Comparison of ENCODE assay signal across 13 cellular contexts in the genomic region with DNA sequence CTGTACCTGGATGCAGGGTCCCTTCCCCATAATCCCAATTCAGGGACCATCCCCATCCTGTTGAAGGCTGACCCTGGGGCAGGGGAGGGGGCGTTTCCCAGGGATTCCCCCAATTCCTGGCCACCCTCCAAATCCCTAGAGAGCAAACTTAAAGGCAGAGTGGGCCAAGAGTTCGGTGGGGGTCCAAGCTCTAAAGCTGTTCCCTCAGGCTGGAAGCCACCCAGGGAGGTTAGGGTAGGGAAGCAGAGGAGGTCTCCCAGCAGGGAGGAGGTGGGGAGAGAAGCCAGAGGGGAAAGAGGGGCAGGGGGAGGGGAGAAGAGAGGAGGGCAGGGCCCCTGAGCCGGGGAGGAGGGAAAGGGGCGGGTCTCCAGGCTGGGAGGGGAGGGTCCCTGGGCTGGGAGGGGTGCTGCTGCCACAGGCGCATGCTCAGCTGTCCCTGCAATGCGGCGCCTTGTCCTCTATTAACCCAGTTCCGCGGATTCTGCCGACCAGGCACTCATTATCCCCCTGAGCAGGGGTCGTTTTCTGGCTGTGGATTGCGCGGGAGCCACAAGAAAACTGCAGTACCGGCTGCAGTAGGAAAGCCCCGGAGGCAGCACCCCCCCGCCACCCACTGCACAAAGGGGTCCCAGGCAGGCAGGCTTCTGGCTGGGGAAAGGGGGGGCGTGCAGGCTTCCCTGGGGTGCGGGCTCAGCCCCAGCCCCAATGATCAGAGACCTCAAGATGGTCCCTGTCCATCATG. TPM values are rescaled to one million over a fixed set of nuclear protein-coding genes. Genes with fewer than 3 reads are reported as not detected.
A peak's percentile ranks its signal among the peaks of the same experiment; 100 is the strongest.
DNase-seq lines count a peak whose midpoint lies in the region; ATAC-seq and TF ChIP-seq lines count a peak whose summit lies in the region.
"Had no signal": no experiment of that assay in that cellular context is flagged by ENCODE, and none has a peak within 500 bp of the region (broad histone marks: within the 10 kb centered on the region; RNA-seq: fewer than 3 reads in every experiment).

No MANE protein-coding gene starts in this region.

- H3K4me1 Mint-ChIP-seq in CD14-positive monocyte (no peaks in the 10 kb centered on the region), nephron (no peaks in the 10 kb centered on the region)

- DNase-seq in CD14-positive monocyte (ENCODE audit: low spot score) (peak; percentile 22), NCI-H2227 treated with DMSO at 0.1 percent for 48 hours (lab: John Stamatoyannopoulos, UW) (peak; percentile 38), Right ventricle myocardium inferior (ENCODE audit: missing footprints) (peak; percentile 51), DMS153 (lab: John Stamatoyannopoulos, UW) (no peak), NCI-H2029 treated with DMSO at 0.1 percent for 48 hours (lab: John Stamatoyannopoulos, UW) (no peak)
- DNase-seq in activated CD4-positive, alpha-beta T cell treated with anti-CD3 and anti-CD28 coated beads for 48 hours, result no peak
- DNase-seq: cerebellar nuclear complex, midbrain, NCI-H1092 had no signal

- TF ChIP-seq CTCF in CD14-positive monocyte (IDR thresholded peaks at IDR 0.05), result no peak
- no peak for TF ChIP-seq CTCF in nephron (IDR thresholded peaks at IDR 0.05; ENCODE audit: unreplicated experiment in 3 of 3)

- H3K27me3 Mint-ChIP-seq in CD14-positive monocyte (ENCODE audit: low read depth in 3 of 3) (peaks cover 0 to 5% (median 4%) of the 10 kb centered on the region in 3 donors), nephron (ENCODE audit: low read depth) (peaks cover 11% of the 10 kb centered on the region)

- H3K36me3 Mint-ChIP-seq in CD14-positive monocyte, result no peaks in the 10 kb centered on the region
- H3K36me3 Mint-ChIP-seq in nephron (ENCODE audit: low read depth), result no peaks in the 10 kb centered on the region

- H3K4me3 Mint-ChIP-seq in CD14-positive monocyte (no peak overlapping the region), nephron (peak overlapping the region; percentile 40 to 56 (median 47))

- H3K27ac Mint-ChIP-seq in CD14-positive monocyte (no peak overlapping the region), nephron (peak overlapping the region; percentile 38 to 85 (median 76))
- H3K27ac Mint-ChIP-seq: activated T-helper 2 cell treated with anti-CD3 and anti-CD28 coated beads, Interferon-gamma antibody, Interleukin-2, Interleukin-4, amounts not matched to agents 10 μg/mL and 5 μg/mL and 100 μg/mL, durations not matched to agents 14 hours and 24 hours and 36 hours had no signal

- ATAC-seq in Right ventricle myocardium inferior (no peak), HG03108 (IDR thresholded peaks at IDR 0.05; ENCODE audit: unreplicated experiment) (no peak)

- intact Hi-C loops in CD14-positive monocyte (cut with micrococcal nuclease), result no loop called here
- intact Hi-C loops in Right ventricle myocardium inferior (cut with DNase I), result no loop called here

- H3K9me3 Mint-ChIP-seq in CD14-positive monocyte (no peaks in the 10 kb centered on the region), nephron (no peaks in the 10 kb centered on the region)
- H3K9me3 Mint-ChIP-seq: activated T-helper 2 cell treated with anti-CD3 and anti-CD28 coated beads, Interferon-gamma antibody, Interleukin-2, Interleukin-4, amounts not matched to agents 10 μg/mL and 5 μg/mL and 100 μg/mL, durations not matched to agents 14 hours and 24 hours and 36 hours had no signal

RNA-seq across cellular contexts. Expression of a gene that starts 49.4 kb away (rescaled TPM):
- not detected for polyA plus RNA-seq in CD14-positive monocyte
- 95.4 TPM for total RNA-seq in Right ventricle myocardium inferior
- total RNA-seq: fibroblast of villous mesenchyme had no signal

Comparison
In these comparisons a context has a peak if more than half of its experiments do, and no peak if none do; other contexts are left out.
1. DNase-seq: peak in CD14-positive monocyte (single experiment), NCI-H2227 treated with DMSO at 0.1 percent for 48 hours (single experiment) and Right ventricle myocardium inferior (single experiment); none in DMS153 (single experiment), activated CD4-positive, alpha-beta T cell treated with anti-CD3 and anti-CD28 coated beads for 48 hours (single experiment) and NCI-H2029 treated with DMSO at 0.1 percent for 48 hours (single experiment).
2. H3K27ac Mint-ChIP-seq: peak in nephron (3 of 3); none in CD14-positive monocyte (0 of 7).
3. H3K4me3 Mint-ChIP-seq: peak in nephron (3 of 3); none in CD14-positive monocyte (0 of 2).